22 cellular contexts compared by ENCODE assay signal in the genomic region with DNA sequence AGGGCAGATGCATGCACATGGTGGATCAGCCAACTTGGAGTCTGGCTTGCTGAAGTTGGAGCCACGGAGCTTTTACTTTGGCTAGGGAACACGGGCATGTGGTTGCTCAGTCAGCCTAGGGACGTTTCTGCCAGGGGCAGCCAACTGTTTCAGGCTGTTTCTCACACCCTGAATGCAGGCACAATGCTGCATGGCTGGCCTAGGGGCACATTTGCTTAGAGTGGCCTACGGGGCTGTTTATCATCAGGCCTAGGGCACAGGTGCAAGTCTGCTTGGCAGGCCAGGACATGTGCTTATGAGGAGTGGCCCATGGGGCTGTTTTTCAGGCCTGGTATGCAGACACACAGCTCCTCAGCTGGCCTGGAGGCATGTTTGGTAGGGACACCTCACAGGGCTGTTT.
DNase-seq lines count a peak whose midpoint lies in the region; ATAC-seq and TF ChIP-seq lines count a peak whose summit lies in the region.
"Had no signal": no experiment of that assay in that cellular context is flagged by ENCODE, and none has a peak within 500 bp of the region (broad histone marks: within the 10 kb centered on the region; RNA-seq: fewer than 3 reads in every experiment).

No MANE protein-coding gene starts in this region.

- H3K9me3 ChIP-seq in psoas muscle, result no peaks in the 10 kb centered on the region
- H3K9me3 ChIP-seq: colonic mucosa, SJSA1 had no signal

- no peak for TF ChIP-seq CTCF in natural killer cell (IDR thresholded peaks at IDR 0.05)
- TF ChIP-seq CTCF in psoas muscle (IDR thresholded peaks at IDR 0.05), result no peak

- H3K27me3 ChIP-seq in psoas muscle (ENCODE audit: insufficient read depth in 3 of 3, low read length in 2 of 3), result no peaks in the 10 kb centered on the region
- H3K27me3 ChIP-seq: colonic mucosa, SJSA1 had no signal

- H3K27me3 Mint-ChIP-seq in natural killer cell (ENCODE audit: low read depth in 2 of 2), result no peaks in the 10 kb centered on the region
- H3K27me3 Mint-ChIP-seq in natural killer cell treated with Interleukin-12 subunit alpha and Interleukin-12 subunit beta and Interleukin-15 and Interleukin-18, amount 100 ng/mL, for 72 hours, result no peaks in the 10 kb centered on the region
- no peaks in the 10 kb centered on the region for H3K27me3 Mint-ChIP-seq in activated naive CD8-positive, alpha-beta T cell treated with anti-CD3 and anti-CD28 coated beads, Interleukin-2, amount 50 U/mL, for 24 hours
- H3K27me3 Mint-ChIP-seq: stimulated activated naive CD8-positive, alpha-beta T cell treated with anti-CD3 and anti-CD28 coated beads, Interleukin-15, amount 100 ng/mL, for 72 hours; T-helper 17 cell had no signal

- ATAC-seq in natural killer cell (no peak), psoas muscle (peak in 3 of 4 donors; percentile 25 to 49 (median 30)), GM21447 (IDR thresholded peaks at IDR 0.05; ENCODE audit: unreplicated experiment) (no peak)
- no peak for ATAC-seq in natural killer cell treated with Interleukin-12 subunit alpha and Interleukin-12 subunit beta and Interleukin-15 and Interleukin-18, amount 100 ng/mL, for 72 hours
- ATAC-seq in activated naive CD8-positive, alpha-beta T cell treated with anti-CD3 and anti-CD28 coated beads, Interleukin-2, amount 50 U/mL, for 24 hours, result no peak
- ATAC-seq: stimulated activated naive CD8-positive, alpha-beta T cell treated with anti-CD3 and anti-CD28 coated beads, Interleukin-15, amount 100 ng/mL, for 72 hours; T-helper 17 cell had no signal

- H3K36me3 ChIP-seq in psoas muscle (ENCODE audit: insufficient read depth in 1 of 2, low read depth in 1 of 2), result peaks cover 0 to 7% of the 10 kb centered on the region in 2 donors
- H3K36me3 ChIP-seq: colonic mucosa, SJSA1 had no signal

- no peak overlapping the region for H3K4me3 ChIP-seq in psoas muscle
- H3K4me3 ChIP-seq: colonic mucosa, SJSA1 had no signal

- H3K27ac ChIP-seq in epithelial cell of prostate (peak overlapping the region; percentile 67), psoas muscle (no peak overlapping the region)
- H3K27ac ChIP-seq: colonic mucosa, SJSA1, VCaP had no signal

- 28 to 39% (median 34%) methylated on average over 4 of the region's 4 CpGs for WGBS in psoas muscle, 3 donors

- intact Hi-C loops in natural killer cell (cut with micrococcal nuclease) (no loop called here), psoas muscle (cut with DNase I) (no loop called here)

- H3K4me3 Mint-ChIP-seq in natural killer cell, result no peak overlapping the region
- H3K4me3 Mint-ChIP-seq in natural killer cell treated with Interleukin-12 subunit alpha and Interleukin-12 subunit beta and Interleukin-15 and Interleukin-18, amount 100 ng/mL, for 72 hours, result no peak overlapping the region
- no peak overlapping the region for H3K4me3 Mint-ChIP-seq in activated naive CD8-positive, alpha-beta T cell treated with anti-CD3 and anti-CD28 coated beads, Interleukin-2, amount 50 U/mL, for 24 hours
- H3K4me3 Mint-ChIP-seq: activated naive CD4-positive, alpha-beta T cell treated with anti-CD3 and anti-CD28 coated beads for 36 hours; CD14-positive monocyte; stimulated activated naive CD8-positive, alpha-beta T cell treated with anti-CD3 and anti-CD28 coated beads, Interleukin-15, amount 100 ng/mL, for 72 hours; T-helper 17 cell had no signal

- H3K4me1 ChIP-seq in psoas muscle, result peaks cover 4% of the 10 kb centered on the region
- H3K4me1 ChIP-seq: colonic mucosa, SJSA1 had no signal

- peak overlapping the region; percentile 21 to 45 for H3K27ac Mint-ChIP-seq in natural killer cell
- H3K27ac Mint-ChIP-seq in natural killer cell treated with Interleukin-12 subunit alpha and Interleukin-12 subunit beta and Interleukin-15 and Interleukin-18, amount 100 ng/mL, for 72 hours, result no peak overlapping the region
- H3K27ac Mint-ChIP-seq in activated naive CD8-positive, alpha-beta T cell treated with anti-CD3 and anti-CD28 coated beads, Interleukin-2, amount 50 U/mL, for 24 hours, result no peak overlapping the region
- H3K27ac Mint-ChIP-seq: activated naive CD4-positive, alpha-beta T cell treated with anti-CD3 and anti-CD28 coated beads for 36 hours; T-helper 17 cell had no signal

- DNase-seq in natural killer cell (no peak), epithelial cell of prostate (ENCODE audit: low read depth, low spot score) (no peak), psoas muscle (no peak), AG20443 (ENCODE audit: low spot score) (no peak), NCI-H1092 treated with DMSO at 0.1 percent for 48 hours (lab: John Stamatoyannopoulos, UW) (no peak)
- no peak for DNase-seq in natural killer cell treated with Interleukin-12 subunit alpha and Interleukin-12 subunit beta and Interleukin-15 and Interleukin-18, amount 100 ng/mL, for 72 hours (ENCODE audit: low spot score)
- DNase-seq in activated naive CD8-positive, alpha-beta T cell treated with anti-CD3 and anti-CD28 coated beads, Interleukin-2, amount 50 U/mL, for 24 hours, result no peak
- DNase-seq: ACHN; activated CD4-positive, alpha-beta T cell treated with anti-CD3 and anti-CD28 coated beads, Interleukin-2, amount 50 U/mL, for 4 hours; activated naive CD4-positive, alpha-beta T cell treated with anti-CD3 and anti-CD28 coated beads for 36 hours; activated T-cell treated with anti-CD3 and anti-CD28 coated beads for 4 hours; colonic mucosa; DMS 273 treated with DMSO at 0.1 percent for 48 hours; NCI-H1417; NCI-H526 treated with DMSO at 0.1 percent for 48 hours; stimulated activated CD4-positive, alpha-beta T cell treated with anti-CD3 and anti-CD28 coated beads, Interleukin-2, amount 100 ng/mL, for 48 hours; stimulated activated naive CD8-positive, alpha-beta T cell treated with anti-CD3 and anti-CD28 coated beads, Interleukin-15, amount 100 ng/mL, for 72 hours; T-helper 17 cell had no signal

- peaks cover 7 to 20% of the 10 kb centered on the region in 2 donors for H3K4me1 Mint-ChIP-seq in natural killer cell
- peaks cover 5 to 10% of the 10 kb centered on the region in 2 donors for H3K4me1 Mint-ChIP-seq in natural killer cell treated with Interleukin-12 subunit alpha and Interleukin-12 subunit beta and Interleukin-15 and Interleukin-18, amount 100 ng/mL, for 72 hours (ENCODE audit: low read depth in 2 of 2)
- H3K4me1 Mint-ChIP-seq in activated naive CD8-positive, alpha-beta T cell treated with anti-CD3 and anti-CD28 coated beads, Interleukin-2, amount 50 U/mL, for 24 hours, result peaks cover 9% of the 10 kb centered on the region

- H3K9me3 Mint-ChIP-seq in natural killer cell, result peaks cover 0 to 10% of the 10 kb centered on the region in 2 donors
- peaks cover 2% of the 10 kb centered on the region for H3K9me3 Mint-ChIP-seq in natural killer cell treated with Interleukin-12 subunit alpha and Interleukin-12 subunit beta and Interleukin-15 and Interleukin-18, amount 100 ng/mL, for 72 hours
- peaks cover 10% of the 10 kb centered on the region for H3K9me3 Mint-ChIP-seq in activated naive CD8-positive, alpha-beta T cell treated with anti-CD3 and anti-CD28 coated beads, Interleukin-2, amount 50 U/mL, for 24 hours

- H3K36me3 Mint-ChIP-seq in natural killer cell, result peaks cover 62% of the 10 kb centered on the region
- peaks cover 45% of the 10 kb centered on the region for H3K36me3 Mint-ChIP-seq in natural killer cell treated with Interleukin-12 subunit alpha and Interleukin-12 subunit beta and Interleukin-15 and Interleukin-18, amount 100 ng/mL, for 72 hours
- H3K36me3 Mint-ChIP-seq in activated naive CD8-positive, alpha-beta T cell treated with anti-CD3 and anti-CD28 coated beads, Interleukin-2, amount 50 U/mL, for 24 hours (ENCODE audit: low read depth), result peaks cover 33% of the 10 kb centered on the region

Comparison
In these comparisons a context has a peak if more than half of its experiments do, and no peak if none do; other contexts are left out.
1. H3K27ac Mint-ChIP-seq: peak in natural killer cell (2 of 2); none in natural killer cell treated with Interleukin-12 subunit alpha and Interleukin-12 subunit beta and Interleukin-15 and Interleukin-18, amount 100 ng/mL, for 72 hours (0 of 2) and activated naive CD8-positive, alpha-beta T cell treated with anti-CD3 and anti-CD28 coated beads, Interleukin-2, amount 50 U/mL, for 24 hours (single experiment).
2. ATAC-seq: peak in psoas muscle (3 of 4); none in natural killer cell (0 of 3), natural killer cell treated with Interleukin-12 subunit alpha and Interleukin-12 subunit beta and Interleukin-15 and Interleukin-18, amount 100 ng/mL, for 72 hours (0 of 2), activated naive CD8-positive, alpha-beta T cell treated with anti-CD3 and anti-CD28 coated beads, Interleukin-2, amount 50 U/mL, for 24 hours (single experiment) and GM21447 (single experiment).